In the genomic region with DNA sequence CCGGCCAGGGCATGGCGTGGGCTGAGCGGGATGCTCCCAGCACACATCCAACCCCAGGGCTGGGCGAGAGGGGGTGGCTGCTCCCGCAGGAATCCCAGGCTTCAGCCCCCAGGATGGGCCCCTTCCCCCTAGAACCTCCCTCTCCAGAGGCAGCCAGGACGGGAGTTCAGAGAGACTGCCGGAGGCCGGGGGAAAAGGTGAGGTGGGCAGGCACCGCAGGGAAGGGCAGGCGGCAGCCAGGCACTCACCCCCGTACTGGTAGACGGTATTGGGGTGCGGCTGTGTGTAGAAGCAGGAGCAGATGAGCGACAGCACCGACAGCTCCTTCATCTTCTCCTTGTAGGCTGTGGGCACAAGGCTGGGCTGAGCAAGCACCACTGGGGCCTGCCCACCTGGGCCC, we compare ENCODE assay signal across 2 cellular contexts.
TF ChIP-seq lines count a peak whose summit lies in the region.

No MANE protein-coding gene starts in this region.

TF ChIP-seq in HCT116, 20 proteins besides CTCF, POLR2A, EP300 and RAD21:
- TF ChIP-seq, protein P1, sequence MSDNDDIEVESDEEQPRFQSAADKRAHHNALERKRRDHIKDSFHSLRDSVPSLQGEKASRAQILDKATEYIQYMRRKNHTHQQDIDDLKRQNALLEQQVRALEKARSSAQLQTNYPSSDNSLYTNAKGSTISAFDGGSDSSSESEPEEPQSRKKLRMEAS (IDR thresholded peaks at IDR 0.05) = no peak
- TF ChIP-seq EZH2 (IDR thresholded peaks at IDR 0.05) (no peak), ZNF274 (IDR thresholded peaks at IDR 0.05; ENCODE audit: low read depth, low read length) (no peak), SP1 (IDR thresholded peaks at IDR 0.05; ENCODE audit: low read depth) (no peak), TCF7L2 (IDR thresholded peaks at IDR 0.05; ENCODE audit: borderline replicate concordance, extremely low read depth, insufficient read depth, insufficient read length) (no peak), CEBPB (IDR thresholded peaks at IDR 0.05; ENCODE audit: low read depth) (no peak), ZFX (IDR thresholded peaks at IDR 0.05) (no peak), CBX3 (IDR thresholded peaks at IDR 0.05; ENCODE audit: low read depth) (no peak), SIN3A (IDR thresholded peaks at IDR 0.05; ENCODE audit: low read depth) (no peak), JUND (IDR thresholded peaks at IDR 0.05) (no peak), ELF1 (IDR thresholded peaks at IDR 0.05; ENCODE audit: borderline replicate concordance, low read depth) (no peak), POLR2AphosphoS5 (IDR thresholded peaks at IDR 0.05; ENCODE audit: low read depth, low read length) (no peak), EZH2phosphoT487 (IDR thresholded peaks at IDR 0.05; ENCODE audit: borderline replicate concordance) (no peak), SRF (IDR thresholded peaks at IDR 0.05; ENCODE audit: low read depth) (no peak), YY1 (IDR thresholded peaks at IDR 0.05; ENCODE audit: extremely low read depth, insufficient replicate concordance, low read depth, low read length) (no peak), FOSL1 (IDR thresholded peaks at IDR 0.05; ENCODE audit: low read depth) (no peak)
- TF ChIP-seq, protein P2, sequence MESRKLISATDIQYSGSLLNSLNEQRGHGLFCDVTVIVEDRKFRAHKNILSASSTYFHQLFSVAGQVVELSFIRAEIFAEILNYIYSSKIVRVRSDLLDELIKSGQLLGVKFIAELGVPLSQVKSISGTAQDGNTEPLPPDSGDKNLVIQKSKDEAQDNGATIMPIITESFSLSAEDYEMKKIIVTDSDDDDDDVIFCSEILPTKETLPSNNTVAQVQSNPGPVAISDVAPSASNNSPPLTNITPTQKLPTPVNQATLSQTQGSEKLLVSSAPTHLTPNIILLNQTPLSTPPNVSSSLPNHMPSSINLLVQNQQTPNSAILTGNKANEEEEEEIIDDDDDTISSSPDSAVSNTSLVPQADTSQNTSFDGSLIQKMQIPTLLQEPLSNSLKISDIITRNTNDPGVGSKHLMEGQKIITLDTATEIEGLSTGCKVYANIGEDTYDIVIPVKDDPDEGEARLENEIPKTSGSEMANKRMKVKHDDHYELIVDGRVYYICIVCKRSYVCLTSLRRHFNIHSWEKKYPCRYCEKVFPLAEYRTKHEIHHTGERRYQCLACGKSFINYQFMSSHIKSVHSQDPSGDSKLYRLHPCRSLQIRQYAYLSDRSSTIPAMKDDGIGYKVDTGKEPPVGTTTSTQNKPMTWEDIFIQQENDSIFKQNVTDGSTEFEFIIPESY (IDR thresholded peaks at IDR 0.05; ENCODE audit: extremely low read depth, insufficient replicate concordance, low read length) = no peak
- TF ChIP-seq, protein P3, sequence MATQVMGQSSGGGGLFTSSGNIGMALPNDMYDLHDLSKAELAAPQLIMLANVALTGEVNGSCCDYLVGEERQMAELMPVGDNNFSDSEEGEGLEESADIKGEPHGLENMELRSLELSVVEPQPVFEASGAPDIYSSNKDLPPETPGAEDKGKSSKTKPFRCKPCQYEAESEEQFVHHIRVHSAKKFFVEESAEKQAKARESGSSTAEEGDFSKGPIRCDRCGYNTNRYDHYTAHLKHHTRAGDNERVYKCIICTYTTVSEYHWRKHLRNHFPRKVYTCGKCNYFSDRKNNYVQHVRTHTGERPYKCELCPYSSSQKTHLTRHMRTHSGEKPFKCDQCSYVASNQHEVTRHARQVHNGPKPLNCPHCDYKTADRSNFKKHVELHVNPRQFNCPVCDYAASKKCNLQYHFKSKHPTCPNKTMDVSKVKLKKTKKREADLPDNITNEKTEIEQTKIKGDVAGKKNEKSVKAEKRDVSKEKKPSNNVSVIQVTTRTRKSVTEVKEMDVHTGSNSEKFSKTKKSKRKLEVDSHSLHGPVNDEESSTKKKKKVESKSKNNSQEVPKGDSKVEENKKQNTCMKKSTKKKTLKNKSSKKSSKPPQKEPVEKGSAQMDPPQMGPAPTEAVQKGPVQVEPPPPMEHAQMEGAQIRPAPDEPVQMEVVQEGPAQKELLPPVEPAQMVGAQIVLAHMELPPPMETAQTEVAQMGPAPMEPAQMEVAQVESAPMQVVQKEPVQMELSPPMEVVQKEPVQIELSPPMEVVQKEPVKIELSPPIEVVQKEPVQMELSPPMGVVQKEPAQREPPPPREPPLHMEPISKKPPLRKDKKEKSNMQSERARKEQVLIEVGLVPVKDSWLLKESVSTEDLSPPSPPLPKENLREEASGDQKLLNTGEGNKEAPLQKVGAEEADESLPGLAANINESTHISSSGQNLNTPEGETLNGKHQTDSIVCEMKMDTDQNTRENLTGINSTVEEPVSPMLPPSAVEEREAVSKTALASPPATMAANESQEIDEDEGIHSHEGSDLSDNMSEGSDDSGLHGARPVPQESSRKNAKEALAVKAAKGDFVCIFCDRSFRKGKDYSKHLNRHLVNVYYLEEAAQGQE (IDR thresholded peaks at IDR 0.05; ENCODE audit: low read depth) = no peak
- TF ChIP-seq, protein P4, sequence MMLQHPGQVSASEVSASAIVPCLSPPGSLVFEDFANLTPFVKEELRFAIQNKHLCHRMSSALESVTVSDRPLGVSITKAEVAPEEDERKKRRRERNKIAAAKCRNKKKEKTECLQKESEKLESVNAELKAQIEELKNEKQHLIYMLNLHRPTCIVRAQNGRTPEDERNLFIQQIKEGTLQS (IDR thresholded peaks at IDR 0.05) = no peak

TF ChIP-seq in H1, 55 proteins besides CTCF, POLR2A, EP300 and RAD21:
- TF ChIP-seq SP1 (IDR thresholded peaks at IDR 0.05; ENCODE audit: low read depth, low read length) = no peak
- no peak for TF ChIP-seq CHD1 (IDR thresholded peaks at IDR 0.05; ENCODE audit: low read depth, low read length)
- TF ChIP-seq NANOG (IDR thresholded peaks at IDR 0.05; ENCODE audit: insufficient read depth, low read depth, low read length, poor library complexity, severe bottlenecking) = no peak
- TF ChIP-seq BACH1 (IDR thresholded peaks at IDR 0.05; ENCODE audit: low read length) = no peak
- TF ChIP-seq POLR2AphosphoS5 (IDR thresholded peaks at IDR 0.05; ENCODE audit: low read depth, low read length) = no peak
- no peak for TF ChIP-seq JUN (IDR thresholded peaks at IDR 0.05; ENCODE audit: low read depth, low read length)
- no peak for TF ChIP-seq MAFK (IDR thresholded peaks at IDR 0.05; ENCODE audit: low read depth, low read length)
- TF ChIP-seq GTF2F1 (IDR thresholded peaks at IDR 0.05; ENCODE audit: borderline replicate concordance, low read depth, low read length) = no peak
- no peak for TF ChIP-seq PHF8 (conservative IDR thresholded peaks at IDR 0.05; ENCODE audit: low read depth, low read length)
- TF ChIP-seq CBX5 (IDR thresholded peaks at IDR 0.05; ENCODE audit: low read depth, low read length) = no peak
- no peak for TF ChIP-seq GABPA (IDR thresholded peaks at IDR 0.05; ENCODE audit: borderline replicate concordance, insufficient read depth, low read length)
- TF ChIP-seq SAP30 (IDR thresholded peaks at IDR 0.05; ENCODE audit: insufficient read depth, insufficient replicate concordance, low read length) = no peak
- no peak for TF ChIP-seq BRCA1 (IDR thresholded peaks at IDR 0.05; ENCODE audit: low read depth, low read length)
- TF ChIP-seq BCL11A (IDR thresholded peaks at IDR 0.05; ENCODE audit: low read depth in 2 of 2, low read length in 2 of 2) = no peak
- no peak for TF ChIP-seq HDAC2 (IDR thresholded peaks at IDR 0.05; ENCODE audit: borderline replicate concordance in 1 of 2, low read depth in 2 of 2, low read length in 2 of 2)
- TF ChIP-seq, protein P5, sequence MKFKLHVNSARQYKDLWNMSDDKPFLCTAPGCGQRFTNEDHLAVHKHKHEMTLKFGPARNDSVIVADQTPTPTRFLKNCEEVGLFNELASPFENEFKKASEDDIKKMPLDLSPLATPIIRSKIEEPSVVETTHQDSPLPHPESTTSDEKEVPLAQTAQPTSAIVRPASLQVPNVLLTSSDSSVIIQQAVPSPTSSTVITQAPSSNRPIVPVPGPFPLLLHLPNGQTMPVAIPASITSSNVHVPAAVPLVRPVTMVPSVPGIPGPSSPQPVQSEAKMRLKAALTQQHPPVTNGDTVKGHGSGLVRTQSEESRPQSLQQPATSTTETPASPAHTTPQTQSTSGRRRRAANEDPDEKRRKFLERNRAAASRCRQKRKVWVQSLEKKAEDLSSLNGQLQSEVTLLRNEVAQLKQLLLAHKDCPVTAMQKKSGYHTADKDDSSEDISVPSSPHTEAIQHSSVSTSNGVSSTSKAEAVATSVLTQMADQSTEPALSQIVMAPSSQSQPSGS (IDR thresholded peaks at IDR 0.05; ENCODE audit: low read length) = no peak
- no peak for TF ChIP-seq TEAD4 (IDR thresholded peaks at IDR 0.05; ENCODE audit: low read depth, low read length)
- TF ChIP-seq CBX8 (IDR thresholded peaks at IDR 0.05; ENCODE audit: borderline replicate concordance, low read depth, low read length) = no peak
